1 cellular context compared by ENCODE assay signal in genomic region chr17:9179602-9180001, GRCh38.
TF ChIP-seq lines count a peak whose summit lies in the region.

No MANE protein-coding gene starts in this region.

TF ChIP-seq in HCT116, 20 proteins besides CTCF, POLR2A, EP300 and RAD21 (continued from another document):
- TF ChIP-seq MAX (IDR thresholded peaks at IDR 0.05), result no peak
- TF ChIP-seq POLR2AphosphoS5 (IDR thresholded peaks at IDR 0.05; ENCODE audit: low read depth, low read length), result no peak
- no peak for TF ChIP-seq ZFX (IDR thresholded peaks at IDR 0.05)
- TF ChIP-seq REST (IDR thresholded peaks at IDR 0.05; ENCODE audit: low read depth), result no peak
- no peak for TF ChIP-seq FOSL1 (IDR thresholded peaks at IDR 0.05; ENCODE audit: low read depth)
- no peak for TF ChIP-seq SP1 (IDR thresholded peaks at IDR 0.05; ENCODE audit: low read depth)
- no peak for TF ChIP-seq ZNF274 (IDR thresholded peaks at IDR 0.05; ENCODE audit: low read depth, low read length)
- no peak for TF ChIP-seq YY1 (IDR thresholded peaks at IDR 0.05; ENCODE audit: extremely low read depth, insufficient replicate concordance, low read depth, low read length)
- no peak for TF ChIP-seq EZH2 (IDR thresholded peaks at IDR 0.05)
